10 cellular contexts compared by ENCODE assay signal in the genomic region with DNA sequence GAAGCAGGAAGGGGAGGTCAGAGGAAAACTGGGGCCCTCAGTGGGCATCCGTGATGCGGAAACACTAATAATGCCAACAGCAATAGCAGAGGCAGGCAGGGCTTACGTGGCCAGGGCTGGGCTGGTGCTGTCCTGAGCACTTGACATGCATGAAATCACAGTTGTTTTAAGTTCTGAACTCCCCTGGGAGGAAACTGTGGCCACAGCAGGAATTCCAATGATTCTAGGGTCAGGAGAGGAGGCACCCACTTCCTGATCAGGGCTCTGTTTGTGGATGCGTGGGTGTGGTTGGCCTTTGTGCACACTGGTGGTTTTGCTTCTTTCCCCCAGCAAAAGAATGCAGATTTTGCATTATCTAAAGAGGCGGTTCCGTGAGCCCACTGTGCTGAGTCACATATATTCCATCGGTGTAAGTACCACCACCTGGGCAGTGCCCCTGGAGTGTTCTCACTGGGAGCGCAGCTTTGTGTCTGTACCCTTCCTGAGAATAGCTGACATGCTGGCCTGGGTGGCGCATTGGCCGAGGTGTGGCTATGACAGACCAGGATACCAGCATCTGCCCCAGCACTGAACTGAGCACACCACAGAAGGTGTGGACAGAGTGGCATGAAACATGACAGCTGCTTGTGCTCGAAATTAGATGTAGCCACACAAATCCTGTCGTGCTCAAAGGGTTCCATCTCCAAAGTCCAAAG.
DNase-seq lines count a peak whose midpoint lies in the region; TF ChIP-seq lines count a peak whose summit lies in the region.
"Had no signal": no experiment of that assay in that cellular context is flagged by ENCODE, and none has a peak within 500 bp of the region (broad histone marks: within the 10 kb centered on the region; RNA-seq: fewer than 3 reads in every experiment).

No MANE protein-coding gene starts in this region.

- POLR2A ChIA-PET in CD8-positive, alpha-beta memory T cell (lab: Charles Lee): no interaction called here

- H3K36me3 Mint-ChIP-seq in nephron progenitor cell (ENCODE audit: low read depth): peaks cover 47% of the 10 kb centered on the region
- H3K36me3 Mint-ChIP-seq in CD8-positive, alpha-beta memory T cell: peaks cover 0 to 5% (median 2%) of the 10 kb centered on the region in 3 donors

- no peaks in the 10 kb centered on the region for H3K27me3 Mint-ChIP-seq in nephron progenitor cell (ENCODE audit: low read depth, poor library complexity)
- H3K27me3 Mint-ChIP-seq in CD8-positive, alpha-beta memory T cell: peaks cover 11 to 25% of the 10 kb centered on the region in 2 donors

- peaks cover 16% of the 10 kb centered on the region for H3K9me3 Mint-ChIP-seq in nephron progenitor cell
- peaks cover 0 to 5% (median 0%) of the 10 kb centered on the region in 5 donors for H3K9me3 Mint-ChIP-seq in CD8-positive, alpha-beta memory T cell

- DNase-seq in AG09309 (ENCODE audit: low read depth) (peak; percentile 73), LHCN-M2 (ENCODE audit: low read depth) (peak; percentile 97), epithelial cell of esophagus (ENCODE audit: low read depth) (peak; percentile 59), nephron progenitor cell (no peak), retina (no peak), Ammon's horn (ENCODE audit: low spot score) (no peak)
- no peak for DNase-seq in CD8-positive, alpha-beta memory T cell
- DNase-seq in activated CD4-positive, alpha-beta T cell treated with anti-CD3 and anti-CD28 coated beads for 1 hour: no peak
- DNase-seq: activated CD4-positive, alpha-beta T cell treated with anti-CD3 and anti-CD28 coated beads for 48 hours; DMS 273 treated with DMSO at 0.1 percent for 48 hours had no signal

- no peak overlapping the region for H3K27ac ChIP-seq in CD8-positive, alpha-beta memory T cell (ENCODE audit: low read depth, low read length)

- TF ChIP-seq CTCF in AG09309 (IDR thresholded peaks at IDR 0.05; ENCODE audit: control insufficient read depth, insufficient read depth, low read depth, low read length, missing control alignments) (no peak), epithelial cell of esophagus (IDR thresholded peaks at IDR 0.05; ENCODE audit: insufficient read depth, low read depth, low read length, missing control alignments) (no peak), nephron progenitor cell (IDR thresholded peaks at IDR 0.05) (no peak)

- H3K4me1 Mint-ChIP-seq in nephron progenitor cell: peaks cover 47% of the 10 kb centered on the region
- peaks cover 3 to 14% (median 4%) of the 10 kb centered on the region in 3 donors for H3K4me1 Mint-ChIP-seq in CD8-positive, alpha-beta memory T cell

- no peak overlapping the region for H3K4me3 ChIP-seq in AG09309 (ENCODE audit: control insufficient read depth, low read depth, low read length)
- H3K4me3 ChIP-seq in epithelial cell of esophagus (ENCODE audit: low read length): no peak overlapping the region
- no peak overlapping the region for H3K4me3 ChIP-seq in CD8-positive, alpha-beta memory T cell (ENCODE audit: low read length)

- H3K36me3 ChIP-seq in CD8-positive, alpha-beta memory T cell (ENCODE audit: insufficient read depth, low read length): no peaks in the 10 kb centered on the region

- H3K27ac Mint-ChIP-seq in nephron progenitor cell: peak overlapping the region; percentile 45
- no peak overlapping the region for H3K27ac Mint-ChIP-seq in CD8-positive, alpha-beta memory T cell

- no peaks in the 10 kb centered on the region for H3K4me1 ChIP-seq in CD8-positive, alpha-beta memory T cell (ENCODE audit: insufficient read depth, low read length)

- no peak overlapping the region for H3K4me3 Mint-ChIP-seq in nephron progenitor cell
- H3K4me3 Mint-ChIP-seq in CD8-positive, alpha-beta memory T cell: no peak overlapping the region

- no peaks in the 10 kb centered on the region for H3K27me3 ChIP-seq in CD8-positive, alpha-beta memory T cell (ENCODE audit: insufficient read depth, low read length, poor library complexity, severe bottlenecking)

- CTCF ChIA-PET in CD8-positive, alpha-beta memory T cell (lab: Charles Lee): no interaction called here

- no peaks in the 10 kb centered on the region for H3K9me3 ChIP-seq in CD8-positive, alpha-beta memory T cell (ENCODE audit: low read length)

Comparison
In these comparisons a context has a peak if more than half of its experiments do, and no peak if none do; other contexts are left out.
1. DNase-seq: peak in AG09309 (single experiment), LHCN-M2 (single experiment) and epithelial cell of esophagus (single experiment); none in nephron progenitor cell (single experiment), CD8-positive, alpha-beta memory T cell (0 of 5), activated CD4-positive, alpha-beta T cell treated with anti-CD3 and anti-CD28 coated beads for 1 hour (single experiment), retina (single experiment) and Ammon's horn (single experiment).